Comparison of ENCODE assay signal across 25 cellular contexts in the genomic region with DNA sequence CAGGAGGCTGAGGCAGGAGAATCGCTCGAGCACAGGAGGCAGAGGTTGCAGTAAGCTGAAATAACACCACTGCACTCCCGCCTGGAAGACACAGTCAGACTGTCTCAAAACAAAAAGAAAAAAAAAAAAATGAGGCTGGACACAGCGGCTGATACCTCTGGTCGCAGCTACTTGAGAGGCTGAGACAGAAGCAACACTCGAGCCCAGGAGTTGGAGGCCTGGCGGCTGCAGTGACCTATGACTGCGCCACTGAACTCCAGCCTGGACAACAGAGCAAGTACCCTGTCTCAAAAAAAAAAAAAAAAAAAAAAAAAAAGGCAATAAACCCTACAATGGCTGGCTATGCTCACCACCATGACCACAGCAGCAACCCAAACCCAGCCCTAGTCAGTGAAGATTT. TPM values are rescaled to one million over a fixed set of nuclear protein-coding genes. Genes with fewer than 3 reads are reported as not detected.
"Had no signal": no experiment of that assay in that cellular context is flagged by ENCODE, and none has a peak within 500 bp of the region (broad histone marks: within the 10 kb centered on the region; RNA-seq: fewer than 3 reads in every experiment).

No MANE protein-coding gene starts in this region.

- H2AFZ ChIP-seq: hepatocyte, neural progenitor cell, parathyroid adenoma had no signal

- H3K27me3 ChIP-seq: gastroesophageal sphincter, hepatocyte, neural progenitor cell, right atrium auricular region, stomach, tibial artery had no signal

- H3K4me3 ChIP-seq: gastroesophageal sphincter, hepatocyte, neural progenitor cell, psoas muscle, right atrium auricular region, stomach, tibial artery had no signal

- DNase-seq: activated CD4-positive, alpha-beta T cell treated with anti-CD3 and anti-CD28 coated beads for 4 hours; activated CD4-positive, alpha-beta T cell treated with anti-CD3 and anti-CD28 coated beads, Interleukin-2, amount 50 U/mL, for 4 hours; activated gamma-delta T cell; activated naive CD4-positive, alpha-beta T cell treated with anti-CD3 and anti-CD28 coated beads, Interleukin-2, amount 10 ng/mL, durations not matched to agents 7 days and 5 days; kidney; left colon; midbrain; naive thymus-derived CD4-positive, alpha-beta T cell; occipital lobe; psoas muscle; stimulated activated CD4-positive, alpha-beta T cell treated with anti-CD3 and anti-CD28 coated beads, Interleukin-15, amount 100 ng/mL, for 24 hours; stimulated activated CD4-positive, alpha-beta T cell treated with anti-CD3 and anti-CD28 coated beads, Interleukin-2, amount 100 ng/mL, for 24 hours; stimulated activated naive B cell treated with anti-CD40 and anti-IgM and Interleukin-4, amounts not matched to agents 10 μg/mL and 1 μg/mL and 100 μg/mL, for 72 hours; stomach; T-helper 9 cell; tibial artery had no signal

- H3K4me2 ChIP-seq: hepatocyte, neural progenitor cell had no signal

- H3K9me3 ChIP-seq: gastroesophageal sphincter, psoas muscle, right atrium auricular region, stomach, tibial artery had no signal

- H3K9ac ChIP-seq: neural progenitor cell, parathyroid adenoma had no signal

- H3K27ac ChIP-seq: gastroesophageal sphincter, hepatocyte, neural progenitor cell, parathyroid adenoma, psoas muscle, right atrium auricular region, stomach, tibial artery, VCaP had no signal

- ATAC-seq: gastroesophageal sphincter; left colon; naive thymus-derived CD4-positive, alpha-beta T cell; psoas muscle; stimulated activated naive B cell treated with anti-CD40 and anti-IgM and Interleukin-4, amounts not matched to agents 10 μg/mL and 1 μg/mL and 100 μg/mL, for 72 hours had no signal

- H3K4me1 ChIP-seq: neural progenitor cell had no signal

- FAIRE-seq: bronchial epithelial cell, endometrium, kidney, TTC549 had no signal

RNA-seq across cellular contexts. Expression of gene PHLDA2, which starts 51.9 kb away (rescaled TPM):
- total RNA-seq: occipital lobe had no signal
- polyA plus RNA-seq: naive thymus-derived CD4-positive, alpha-beta T cell had no signal
